ENCODE assay signal across 8 cellular contexts in the genomic region with DNA sequence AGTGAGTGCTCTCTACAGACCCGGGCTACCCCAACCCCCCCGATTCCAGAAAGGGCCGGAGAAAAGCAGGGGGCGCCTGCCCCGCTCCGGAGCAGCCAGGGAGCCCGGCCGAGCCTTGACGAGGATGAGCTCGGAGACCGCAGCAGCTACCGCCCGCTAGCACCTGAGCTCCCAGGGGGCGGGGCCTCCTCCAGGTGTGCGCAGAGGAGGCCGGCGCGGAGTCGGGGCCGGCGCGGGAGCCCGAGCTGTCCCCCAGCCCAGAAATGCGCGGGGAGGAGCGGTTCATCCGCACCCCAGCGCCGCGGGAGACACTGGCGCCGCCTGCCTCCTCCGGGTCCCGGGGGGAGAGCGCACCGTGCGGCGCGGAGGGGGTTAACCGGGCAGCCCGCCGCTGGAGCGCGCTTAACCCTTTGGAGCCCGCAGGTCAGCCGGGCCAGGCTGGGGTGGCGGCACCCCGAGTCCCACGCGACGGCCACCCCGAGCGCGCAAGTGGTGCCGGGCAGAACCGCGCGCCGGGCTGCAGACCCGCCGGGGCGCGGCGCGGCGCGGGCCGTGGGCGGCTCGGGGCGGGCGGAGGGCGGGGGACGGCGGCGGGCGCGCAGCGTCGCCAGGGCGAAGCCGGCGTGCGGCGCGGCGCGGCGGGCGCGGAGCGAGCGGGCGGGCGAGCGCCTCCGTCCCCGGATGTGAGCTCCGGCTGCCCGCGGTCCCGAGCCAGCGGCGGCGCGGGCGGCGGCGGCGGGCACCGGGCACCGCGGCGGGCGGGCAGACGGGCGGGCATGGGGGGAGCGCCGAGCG. TPM values are rescaled to one million over a fixed set of nuclear protein-coding genes. Genes with fewer than 3 reads are reported as not detected.
DNase-seq lines count a peak whose midpoint lies in the region; ATAC-seq, FAIRE-seq and TF ChIP-seq lines count a peak whose summit lies in the region.

A gene (plus strand): TSS at position 615 of the 795 bp plus-strand sequence. CDS start 556 bp downstream, outside the sequence.

- H3K9me3 ChIP-seq in A549 (no peaks in the 10 kb centered on the region), esophagus squamous epithelium (no peaks in the 10 kb centered on the region)

- no peaks in the 10 kb centered on the region for H3K36me3 ChIP-seq in esophagus squamous epithelium

- peak within 1 kb of the TSS; percentile 64 for H3K4me3 ChIP-seq in A549
- H3K4me3 ChIP-seq in esophagus squamous epithelium: peak within 1 kb of the TSS; percentile 51 to 78 (median 65)

- no peak for DNase-seq in A549 (ENCODE audit: low read depth in 1 of 2, low spot score in 1 of 2)
- DNase-seq in GM12891 (ENCODE audit: insufficient read length, low spot score): peak; percentile 30
- DNase-seq in T-cell: no peak
- DNase-seq in esophagus squamous epithelium (lab: John Stamatoyannopoulos, UW): no peak
- peak; percentile 65 for DNase-seq in nephron progenitor cell
- no peak for DNase-seq in kidney glomerular epithelial cell (lab: John Stamatoyannopoulos, UW)
- DNase-seq in H54 (ENCODE audit: insufficient read length, low spot score): no peak

- no peak for TF ChIP-seq RAD21 in A549 (conservative IDR thresholded peaks at IDR 0.05 in 1 of 2, IDR thresholded peaks at IDR 0.05 in 1 of 2)

- POLR2A ChIA-PET in A549 (lab: Yijun Ruan, JAX): no interaction called here
- POLR2A ChIA-PET in T-cell (lab: Charles Lee): no interaction called here

- no peak for FAIRE-seq in A549 (lab: Jason Lieb, UNC)
- no peak for FAIRE-seq in GM12891 (lab: Jason Lieb, UNC)
- no peak for FAIRE-seq in H54 (lab: Jason Lieb, UNC)

- H3K27ac ChIP-seq in A549 (peak within 1 kb of the TSS; percentile 80 to 88), esophagus squamous epithelium (no peak within 1 kb of the TSS)

- no peak for TF ChIP-seq EP300 in A549 (IDR thresholded peaks at IDR 0.05)

- peak within 1 kb of the TSS; percentile 57 to 70 (median 59) for H3K4me3 Mint-ChIP-seq in T-cell
- H3K4me3 Mint-ChIP-seq in nephron progenitor cell: peak within 1 kb of the TSS; percentile 82

- CTCF ChIA-PET in A549 (lab: Yijun Ruan, JAX): interaction anchor here (0.8 kb wide), 1 partner anchor 8 kb away, joined by 3 read pairs; no protein-coding TSS in a partner anchor
- CTCF ChIA-PET in T-cell (lab: Charles Lee): no interaction called here

- H3K4me2 ChIP-seq in A549: peak within 1 kb of the TSS; percentile 88

- TF ChIP-seq CTCF in A549 (IDR thresholded peaks at IDR 0.05): no peak
- no peak for TF ChIP-seq CTCF in esophagus squamous epithelium (IDR thresholded peaks at IDR 0.05)
- TF ChIP-seq CTCF in nephron progenitor cell (IDR thresholded peaks at IDR 0.05): no peak

- H3K27me3 Mint-ChIP-seq in T-cell (peaks cover 56 to 66% of the 10 kb centered on the region in 2 donors), nephron progenitor cell (ENCODE audit: low read depth, poor library complexity) (peaks cover 58% of the 10 kb centered on the region)

- ATAC-seq in A549 (peak; percentile 72 to 86), T-cell (replicated peaks in 1 of 4) (peak in 3 of 4 experiments; percentile 33 to 52 (median 34)), GM18505 (IDR thresholded peaks at IDR 0.05; ENCODE audit: unreplicated experiment) (no peak)

- intact Hi-C loops in esophagus squamous epithelium (cut with DNase I): no loop called here

- H3K27ac Mint-ChIP-seq in T-cell (no peak within 1 kb of the TSS), nephron progenitor cell (no peak within 1 kb of the TSS)

- peaks cover 4 to 16% (median 11%) of the 10 kb centered on the region in 3 donors for H3K4me1 Mint-ChIP-seq in T-cell
- H3K4me1 Mint-ChIP-seq in nephron progenitor cell: peaks cover 68% of the 10 kb centered on the region

- WGBS in A549 (ENCODE audit: missing lambda C conversion rate): 2% methylated on average over 13 of the region's 120 CpGs
- 0% methylated on average over 3 to 15 of the region's 120 CpGs for WGBS in esophagus squamous epithelium, 2 donors

- TF ChIP-seq POLR2A in A549 (IDR thresholded peaks at IDR 0.05; ENCODE audit: low read length) (no peak), GM12891 (IDR thresholded peaks at IDR 0.05; ENCODE audit: low read depth, low read length) (no peak), esophagus squamous epithelium (IDR thresholded peaks at IDR 0.05) (no peak), H54 (IDR thresholded peaks at IDR 0.05; ENCODE audit: low read depth, low read length) (no peak), GM18505 (IDR thresholded peaks at IDR 0.05; ENCODE audit: borderline replicate concordance, extremely low read depth, insufficient read depth, insufficient read length) (no peak)

- peaks cover 0 to 79% (median 0%) of the 10 kb centered on the region in 4 donors for H3K27me3 ChIP-seq in esophagus squamous epithelium

- peaks cover 32% of the 10 kb centered on the region for H3K4me1 ChIP-seq in A549
- peaks cover 15 to 46% (median 20%) of the 10 kb centered on the region in 3 donors for H3K4me1 ChIP-seq in esophagus squamous epithelium

- H3K36me3 Mint-ChIP-seq in T-cell: no peaks in the 10 kb centered on the region
- no peaks in the 10 kb centered on the region for H3K36me3 Mint-ChIP-seq in nephron progenitor cell (ENCODE audit: low read depth)

- H3K9me3 Mint-ChIP-seq in T-cell (no peaks in the 10 kb centered on the region), nephron progenitor cell (no peaks in the 10 kb centered on the region)

TF ChIP-seq in A549, 52 proteins besides CTCF, POLR2A, EP300 and RAD21:
- TF ChIP-seq RFX5 (IDR thresholded peaks at IDR 0.05) (no peak), HDAC2 (IDR thresholded peaks at IDR 0.05) (no peak), POLR2AphosphoS2 (conservative IDR thresholded peaks at IDR 0.05; ENCODE audit: low read length) (no peak), MAFK (IDR thresholded peaks at IDR 0.05; ENCODE audit: partially characterized antibody) (no peak), TP53 (CRISPR knock-in tag; IDR thresholded peaks at IDR 0.05) (no peak)
- TF ChIP-seq, protein P1, sequence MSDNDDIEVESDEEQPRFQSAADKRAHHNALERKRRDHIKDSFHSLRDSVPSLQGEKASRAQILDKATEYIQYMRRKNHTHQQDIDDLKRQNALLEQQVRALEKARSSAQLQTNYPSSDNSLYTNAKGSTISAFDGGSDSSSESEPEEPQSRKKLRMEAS (IDR thresholded peaks at IDR 0.05): 0 out of 2 replicates have a peak, but pooled peaks have one; percentile 24

TF ChIP-seq in GM12891, 5 proteins besides CTCF, POLR2A, EP300 and RAD21:
- no peak for TF ChIP-seq POU2F2 (IDR thresholded peaks at IDR 0.05; ENCODE audit: low read depth, low read length)
- TF ChIP-seq PAX5 (IDR thresholded peaks at IDR 0.05; ENCODE audit: insufficient read depth, low read length, severe bottlenecking): no peak
- no peak for TF ChIP-seq POLR2AphosphoS5 (IDR thresholded peaks at IDR 0.05; ENCODE audit: low read depth, low read length)
- no peak for TF ChIP-seq SPI1 (IDR thresholded peaks at IDR 0.05; ENCODE audit: low read depth, low read length)
- TF ChIP-seq TAF1 (IDR thresholded peaks at IDR 0.05; ENCODE audit: low read depth, low read length): no peak

RNA-seq across cellular contexts. Expression of the gene that starts here (rescaled TPM):
- polyA plus RNA-seq in A549 (2011; rRNA removed) (10.7 and 18.2 TPM in 2 replicates), A549 (2017; fragmentation: RNase III; extraction: RNeasy Plus Mini Kit Qiagen cat#74134 plus additional on column Dnase treatment) (1.1 to 1.5 TPM (median 1.2 TPM) in 3 replicates)
- polyA plus RNA-seq in A549 (2012; cell fraction: cytosol; rRNA removed): 0.95 and 1.6 TPM in 2 replicates
- polyA plus RNA-seq in A549 (2012; cell fraction: nucleus; rRNA removed): 6.6 and 7.6 TPM in 2 replicates
- 49.9 and 64.1 TPM in 2 replicates for polyA minus RNA-seq in A549 (2011; rRNA and poly(A)+ RNA removed)
- polyA plus RNA-seq in GM12891 (2012; ENCODE audit: low read depth, missing spikeins): 2.0 TPM
- total RNA-seq in T-cell (under 1 TPM in 4 of 5 donors, not detected in 1; 0.09 to 0.47 (median 0.34) TPM), esophagus squamous epithelium (1 to 10 TPM in 3 of 4 donors, under 1 TPM in 1; 0.56 to 4.5 (median 3.1) TPM)

Comparison
In these comparisons a context has a peak if more than half of its experiments do, and no peak if none do; other contexts are left out.
1. Peak in ATAC-seq in T-cell; RNA of the gene not detected or under 1 TPM.
2. DNase-seq: peak in GM12891 (single experiment) and nephron progenitor cell (single experiment); none in A549 (0 of 2), T-cell (0 of 34), esophagus squamous epithelium (single experiment), kidney glomerular epithelial cell (single experiment) and H54 (single experiment).
3. H3K27ac ChIP-seq: peak in A549 (2 of 2); none in esophagus squamous epithelium (0 of 4).